ENCODE assay signal across 1 cellular context in genomic region chr20:13800728-13801134, GRCh38.
TF ChIP-seq lines count a peak whose summit lies in the region.

No MANE protein-coding gene starts in this region.

TF ChIP-seq in HepG2, 621 proteins besides CTCF, POLR2A, EP300 and RAD21 (continued from another document and continues in another):
- TF ChIP-seq NFAT5 (CRISPR knock-in tag; IDR thresholded peaks at IDR 0.05) (peak; percentile 86; the same call in 1 of the 2 replicates), MLLT10 (CRISPR knock-in tag; IDR thresholded peaks at IDR 0.05) (no peak), ARHGAP35 (CRISPR knock-in tag; IDR thresholded peaks at IDR 0.05; ENCODE audit: borderline replicate concordance) (no peak), SOX5 (CRISPR knock-in tag; IDR thresholded peaks at IDR 0.05; ENCODE audit: borderline replicate concordance) (peak; percentile 31; the same call in 1 of the 2 replicates), MYC (CRISPR knock-in tag; IDR thresholded peaks at IDR 0.05; ENCODE audit: borderline replicate concordance) (peak; percentile 85; the same call in 1 of the 2 replicates), ZNF550 (CRISPR knock-in tag; IDR thresholded peaks at IDR 0.05; ENCODE audit: borderline replicate concordance) (no peak), TEAD3 (CRISPR knock-in tag; optimal IDR thresholded peaks at IDR 0.05; ENCODE audit: borderline replicate concordance) (peak; percentile 81), ZNF451 (CRISPR knock-in tag; IDR thresholded peaks at IDR 0.05) (0 out of 2 replicates have a peak, but pooled peaks have one; percentile 41), KAT8 (CRISPR knock-in tag; IDR thresholded peaks at IDR 0.05) (0 out of 2 replicates have a peak, but pooled peaks have one; percentile 18), KDM2A (CRISPR knock-in tag; IDR thresholded peaks at IDR 0.05; ENCODE audit: borderline replicate concordance, low read depth) (peak; percentile 35; the same call in 1 of the 2 replicates), ZNF75D (CRISPR knock-in tag; IDR thresholded peaks at IDR 0.05; ENCODE audit: borderline replicate concordance) (no peak), HMGXB3 (CRISPR knock-in tag; IDR thresholded peaks at IDR 0.05; ENCODE audit: borderline replicate concordance) (no peak), LCORL (IDR thresholded peaks at IDR 0.05) (no peak), LCORL (CRISPR knock-in tag; IDR thresholded peaks at IDR 0.05) (peak; percentile 80), SNAI1 (CRISPR knock-in tag; IDR thresholded peaks at IDR 0.05; ENCODE audit: borderline replicate concordance) (no peak), ZNF501 (CRISPR knock-in tag; IDR thresholded peaks at IDR 0.05) (peak; percentile 72), SKI (IDR thresholded peaks at IDR 0.05; ENCODE audit: partially characterized antibody) (peak; percentile 85), MTA1 (CRISPR knock-in tag; IDR thresholded peaks at IDR 0.05; ENCODE audit: borderline replicate concordance) (0 out of 2 replicates have a peak, but pooled peaks have one; percentile 82), CSRNP1 (CRISPR knock-in tag; IDR thresholded peaks at IDR 0.05) (no peak), RAD51 (IDR thresholded peaks at IDR 0.05; ENCODE audit: borderline replicate concordance) (no peak), ZNF280B (CRISPR knock-in tag; IDR thresholded peaks at IDR 0.05; ENCODE audit: borderline replicate concordance) (peak; percentile 57; the same call in 1 of the 2 replicates), NCOA1 (CRISPR knock-in tag; IDR thresholded peaks at IDR 0.05) (no peak), ZNF607 (CRISPR knock-in tag; IDR thresholded peaks at IDR 0.05; ENCODE audit: borderline replicate concordance) (no peak), THAP9 (CRISPR knock-in tag; IDR thresholded peaks at IDR 0.05; ENCODE audit: borderline replicate concordance) (peak; percentile 34; the same call in 1 of the 2 replicates), SP5 (CRISPR knock-in tag; IDR thresholded peaks at IDR 0.05; ENCODE audit: borderline replicate concordance, low read depth) (peak; percentile 85), ZIK1 (CRISPR knock-in tag; IDR thresholded peaks at IDR 0.05; ENCODE audit: borderline replicate concordance, low read depth) (no peak), DR1 (CRISPR knock-in tag; IDR thresholded peaks at IDR 0.05) (no peak), RNF2 (conservative IDR thresholded peaks at IDR 0.05; ENCODE audit: low read depth) (0 out of 2 replicates have a peak, but pooled peaks have one; percentile 50), DMAP1 (CRISPR knock-in tag; IDR thresholded peaks at IDR 0.05) (0 out of 2 replicates have a peak, but pooled peaks have one; percentile 54), RARA (CRISPR knock-in tag; IDR thresholded peaks at IDR 0.05) (peak; percentile 42; the same call in 1 of the 2 replicates)
- TF ChIP-seq, protein P1, sequence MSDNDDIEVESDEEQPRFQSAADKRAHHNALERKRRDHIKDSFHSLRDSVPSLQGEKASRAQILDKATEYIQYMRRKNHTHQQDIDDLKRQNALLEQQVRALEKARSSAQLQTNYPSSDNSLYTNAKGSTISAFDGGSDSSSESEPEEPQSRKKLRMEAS (IDR thresholded peaks at IDR 0.05), result peak; percentile 92
- TF ChIP-seq, protein P2, sequence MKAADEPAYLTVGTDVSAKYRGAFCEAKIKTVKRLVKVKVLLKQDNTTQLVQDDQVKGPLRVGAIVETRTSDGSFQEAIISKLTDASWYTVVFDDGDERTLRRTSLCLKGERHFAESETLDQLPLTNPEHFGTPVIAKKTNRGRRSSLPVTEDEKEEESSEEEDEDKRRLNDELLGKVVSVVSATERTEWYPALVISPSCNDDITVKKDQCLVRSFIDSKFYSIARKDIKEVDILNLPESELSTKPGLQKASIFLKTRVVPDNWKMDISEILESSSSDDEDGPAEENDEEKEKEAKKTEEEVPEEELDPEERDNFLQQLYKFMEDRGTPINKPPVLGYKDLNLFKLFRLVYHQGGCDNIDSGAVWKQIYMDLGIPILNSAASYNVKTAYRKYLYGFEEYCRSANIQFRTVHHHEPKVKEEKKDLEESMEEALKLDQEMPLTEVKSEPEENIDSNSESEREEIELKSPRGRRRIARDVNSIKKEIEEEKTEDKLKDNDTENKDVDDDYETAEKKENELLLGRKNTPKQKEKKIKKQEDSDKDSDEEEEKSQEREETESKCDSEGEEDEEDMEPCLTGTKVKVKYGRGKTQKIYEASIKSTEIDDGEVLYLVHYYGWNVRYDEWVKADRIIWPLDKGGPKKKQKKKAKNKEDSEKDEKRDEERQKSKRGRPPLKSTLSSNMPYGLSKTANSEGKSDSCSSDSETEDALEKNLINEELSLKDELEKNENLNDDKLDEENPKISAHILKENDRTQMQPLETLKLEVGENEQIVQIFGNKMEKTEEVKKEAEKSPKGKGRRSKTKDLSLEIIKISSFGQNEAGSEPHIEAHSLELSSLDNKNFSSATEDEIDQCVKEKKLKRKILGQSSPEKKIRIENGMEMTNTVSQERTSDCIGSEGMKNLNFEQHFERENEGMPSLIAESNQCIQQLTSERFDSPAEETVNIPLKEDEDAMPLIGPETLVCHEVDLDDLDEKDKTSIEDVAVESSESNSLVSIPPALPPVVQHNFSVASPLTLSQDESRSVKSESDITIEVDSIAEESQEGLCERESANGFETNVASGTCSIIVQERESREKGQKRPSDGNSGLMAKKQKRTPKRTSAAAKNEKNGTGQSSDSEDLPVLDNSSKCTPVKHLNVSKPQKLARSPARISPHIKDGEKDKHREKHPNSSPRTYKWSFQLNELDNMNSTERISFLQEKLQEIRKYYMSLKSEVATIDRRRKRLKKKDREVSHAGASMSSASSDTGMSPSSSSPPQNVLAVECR (CRISPR knock-in tag; IDR thresholded peaks at IDR 0.05; ENCODE audit: borderline replicate concordance), result peak; percentile 67
- TF ChIP-seq, protein P3, sequence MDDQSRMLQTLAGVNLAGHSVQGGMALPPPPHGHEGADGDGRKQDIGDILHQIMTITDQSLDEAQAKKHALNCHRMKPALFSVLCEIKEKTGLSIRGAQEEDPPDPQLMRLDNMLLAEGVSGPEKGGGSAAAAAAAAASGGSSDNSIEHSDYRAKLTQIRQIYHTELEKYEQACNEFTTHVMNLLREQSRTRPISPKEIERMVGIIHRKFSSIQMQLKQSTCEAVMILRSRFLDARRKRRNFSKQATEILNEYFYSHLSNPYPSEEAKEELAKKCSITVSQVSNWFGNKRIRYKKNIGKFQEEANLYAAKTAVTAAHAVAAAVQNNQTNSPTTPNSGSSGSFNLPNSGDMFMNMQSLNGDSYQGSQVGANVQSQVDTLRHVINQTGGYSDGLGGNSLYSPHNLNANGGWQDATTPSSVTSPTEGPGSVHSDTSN (CRISPR knock-in tag; IDR thresholded peaks at IDR 0.05; ENCODE audit: borderline replicate concordance), result no peak
